8 cellular contexts compared by ENCODE assay signal in genomic region chr21:18951291-18952038, GRCh38.
A peak's percentile ranks its signal among the peaks of the same experiment; 100 is the strongest.
DNase-seq lines count a peak whose midpoint lies in the region; ATAC-seq and TF ChIP-seq lines count a peak whose summit lies in the region.

No MANE protein-coding gene starts in this region.

- H3K4me1 Mint-ChIP-seq in activated CD8-positive, alpha-beta T cell treated with anti-CD3 and anti-CD28 coated beads for 36 hours (ENCODE audit: low read depth) = no peaks in the 10 kb centered on the region
- no peaks in the 10 kb centered on the region for H3K4me1 Mint-ChIP-seq in activated CD8-positive, alpha-beta T cell treated with anti-CD3 and anti-CD28 coated beads, Interleukin-2, amount 10 ng/mL, durations not matched to agents 7 days and 5 days (ENCODE audit: low read depth)

- H3K4me3 Mint-ChIP-seq in activated CD8-positive, alpha-beta T cell treated with anti-CD3 and anti-CD28 coated beads for 36 hours = no peak overlapping the region
- no peak overlapping the region for H3K4me3 Mint-ChIP-seq in activated CD8-positive, alpha-beta T cell treated with anti-CD3 and anti-CD28 coated beads, Interleukin-2, amount 10 ng/mL, durations not matched to agents 7 days and 5 days

- peak; percentile 6 for DNase-seq in activated CD8-positive, alpha-beta T cell treated with anti-CD3 and anti-CD28 coated beads for 36 hours
- DNase-seq in activated CD8-positive, alpha-beta T cell treated with anti-CD3 and anti-CD28 coated beads, Interleukin-2, amount 10 ng/mL, durations not matched to agents 7 days and 5 days = no peak
- DNase-seq in NT2/D1 (ENCODE audit: low read depth, low spot score) (peak; percentile 79), globus pallidus (ENCODE audit: low spot score) (peak; percentile 34), testis (peak; percentile 46), DMS153 (lab: John Stamatoyannopoulos, UW) (no peak)

- TF ChIP-seq CTCF in activated CD8-positive, alpha-beta T cell treated with anti-CD3 and anti-CD28 coated beads for 36 hours (IDR thresholded peaks at IDR 0.05) = peak; percentile 32
- TF ChIP-seq CTCF in testis (IDR thresholded peaks at IDR 0.05) = peak in 2 of 3 experiments; percentile 16 to 38

- no peak for TF ChIP-seq POLR2A in testis (IDR thresholded peaks at IDR 0.05)

- H3K4me1 ChIP-seq in NT2/D1 (ENCODE audit: insufficient read depth, insufficient read length) = no peaks in the 10 kb centered on the region
- H3K4me1 ChIP-seq in testis = no peaks in the 10 kb centered on the region

- H3K9me3 ChIP-seq in NT2/D1 (ENCODE audit: insufficient read depth, low read length) (no peaks in the 10 kb centered on the region), testis (no peaks in the 10 kb centered on the region)

- CTCF ChIA-PET in activated CD8-positive, alpha-beta T cell treated with anti-CD3 and anti-CD28 coated beads for 36 hours (lab: Charles Lee) = interaction anchor here (1.0 to 1.2 kb wide), 2 partner anchors 12 to 14 kb away, joined by 3 read pairs; no protein-coding TSS in a partner anchor
- CTCF ChIA-PET in activated CD8-positive, alpha-beta T cell treated with anti-CD3 and anti-CD28 coated beads, Interleukin-2, amount 10 ng/mL, durations not matched to agents 7 days and 5 days (lab: Charles Lee) = no interaction called here

- POLR2A ChIA-PET in activated CD8-positive, alpha-beta T cell treated with anti-CD3 and anti-CD28 coated beads for 36 hours (lab: Charles Lee) = no interaction called here
- POLR2A ChIA-PET in activated CD8-positive, alpha-beta T cell treated with anti-CD3 and anti-CD28 coated beads, Interleukin-2, amount 10 ng/mL, durations not matched to agents 7 days and 5 days (lab: Charles Lee) = no interaction called here

- no peak for ATAC-seq in activated CD8-positive, alpha-beta T cell treated with anti-CD3 and anti-CD28 coated beads for 36 hours
- no peak for ATAC-seq in activated CD8-positive, alpha-beta T cell treated with anti-CD3 and anti-CD28 coated beads, Interleukin-2, amount 10 ng/mL, durations not matched to agents 7 days and 5 days
- no peak for ATAC-seq in HG03175 (IDR thresholded peaks at IDR 0.05; ENCODE audit: unreplicated experiment)
- no peak for ATAC-seq in GM21576 (IDR thresholded peaks at IDR 0.05; ENCODE audit: unreplicated experiment)

- H3K27ac ChIP-seq in testis = no peak overlapping the region

- H3K27me3 ChIP-seq in NT2/D1 (ENCODE audit: insufficient read depth, insufficient read length) (no peaks in the 10 kb centered on the region), testis (no peaks in the 10 kb centered on the region)

- H3K27me3 Mint-ChIP-seq in activated CD8-positive, alpha-beta T cell treated with anti-CD3 and anti-CD28 coated beads for 36 hours = no peaks in the 10 kb centered on the region
- H3K27me3 Mint-ChIP-seq in activated CD8-positive, alpha-beta T cell treated with anti-CD3 and anti-CD28 coated beads, Interleukin-2, amount 10 ng/mL, durations not matched to agents 7 days and 5 days (ENCODE audit: low read depth) = no peaks in the 10 kb centered on the region

- peaks cover 9% of the 10 kb centered on the region for H3K9me3 Mint-ChIP-seq in activated CD8-positive, alpha-beta T cell treated with anti-CD3 and anti-CD28 coated beads for 36 hours
- peaks cover 13% of the 10 kb centered on the region for H3K9me3 Mint-ChIP-seq in activated CD8-positive, alpha-beta T cell treated with anti-CD3 and anti-CD28 coated beads, Interleukin-2, amount 10 ng/mL, durations not matched to agents 7 days and 5 days (ENCODE audit: insufficient read depth)

- H3K9ac ChIP-seq in NT2/D1 (ENCODE audit: insufficient read length, low read depth) = no peak overlapping the region

- intact Hi-C loops in activated CD8-positive, alpha-beta T cell treated with anti-CD3 and anti-CD28 coated beads for 36 hours (cut with micrococcal nuclease) = no loop called here
- intact Hi-C loops in testis (cut with DNase I; ENCODE audit: low total_unique reads) = no loop called here

- no peak overlapping the region for H3K27ac Mint-ChIP-seq in activated CD8-positive, alpha-beta T cell treated with anti-CD3 and anti-CD28 coated beads for 36 hours
- no peak overlapping the region for H3K27ac Mint-ChIP-seq in activated CD8-positive, alpha-beta T cell treated with anti-CD3 and anti-CD28 coated beads, Interleukin-2, amount 10 ng/mL, durations not matched to agents 7 days and 5 days

- no peaks in the 10 kb centered on the region for H3K36me3 Mint-ChIP-seq in activated CD8-positive, alpha-beta T cell treated with anti-CD3 and anti-CD28 coated beads for 36 hours (ENCODE audit: low read depth)
- no peaks in the 10 kb centered on the region for H3K36me3 Mint-ChIP-seq in activated CD8-positive, alpha-beta T cell treated with anti-CD3 and anti-CD28 coated beads, Interleukin-2, amount 10 ng/mL, durations not matched to agents 7 days and 5 days (ENCODE audit: low read depth)

- H3K4me3 ChIP-seq in NT2/D1 (ENCODE audit: insufficient read length, low read depth) (no peak overlapping the region), testis (no peak overlapping the region)

- WGBS in testis, 2 donors = 45 to 50% methylated on average over 14 of the region's 14 CpGs

- H3K36me3 ChIP-seq in NT2/D1 (ENCODE audit: insufficient read depth, insufficient read length, low read length) = no peaks in the 10 kb centered on the region
- H3K36me3 ChIP-seq in testis (ENCODE audit: low read depth, missing control alignments) = no peaks in the 10 kb centered on the region

Comparison
In these comparisons a context has a peak if more than half of its experiments do, and no peak if none do; other contexts are left out.
1. DNase-seq: peak in activated CD8-positive, alpha-beta T cell treated with anti-CD3 and anti-CD28 coated beads for 36 hours (single experiment), NT2/D1 (single experiment), globus pallidus (single experiment) and testis (single experiment); none in activated CD8-positive, alpha-beta T cell treated with anti-CD3 and anti-CD28 coated beads, Interleukin-2, amount 10 ng/mL, durations not matched to agents 7 days and 5 days (single experiment) and DMS153 (single experiment).